Comparison of ENCODE assay signal across 2 cellular contexts in the genomic region with DNA sequence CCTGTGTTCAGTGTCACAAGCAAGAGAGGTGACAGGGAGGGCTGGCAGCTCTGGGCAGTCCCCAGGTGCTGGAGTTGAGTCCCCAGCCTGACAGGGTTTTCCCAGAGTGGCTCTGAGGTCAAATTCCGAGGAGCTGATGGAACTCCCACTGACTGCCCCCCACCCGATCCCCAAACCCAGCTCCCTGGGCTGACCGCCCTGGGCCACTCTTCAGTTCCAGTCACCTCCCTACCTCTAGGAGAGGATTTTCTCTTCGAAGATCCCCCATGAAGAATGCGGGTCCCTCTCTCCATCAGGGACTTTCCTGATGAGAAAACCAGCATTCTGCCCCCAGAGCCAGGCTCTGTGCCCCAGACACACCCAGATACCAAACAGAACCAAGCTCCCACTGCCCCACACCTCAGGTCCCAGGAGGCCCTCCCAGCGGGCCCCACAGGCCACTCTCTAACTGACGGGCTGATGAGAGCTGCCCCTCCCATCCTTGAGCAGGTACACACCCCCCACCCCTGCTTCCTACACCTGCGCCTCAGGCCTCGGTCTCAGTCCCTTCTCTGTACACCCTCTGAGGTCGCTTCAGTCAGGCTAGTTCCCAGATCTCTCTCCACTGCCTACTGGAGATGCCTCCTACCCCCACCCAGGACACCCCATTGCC.
TF ChIP-seq lines count a peak whose summit lies in the region.

No MANE protein-coding gene starts in this region.

TF ChIP-seq in HepG2, 621 proteins besides CTCF, POLR2A, EP300 and RAD21:
- no peak for TF ChIP-seq ZNF335 (CRISPR knock-in tag; IDR thresholded peaks at IDR 0.05)
- TF ChIP-seq ZNF678 (CRISPR knock-in tag; IDR thresholded peaks at IDR 0.05), result no peak

TF ChIP-seq in SK-N-SH treated with all-trans-retinoic acid at 6 μM for 48 hours, 23 proteins besides CTCF, POLR2A, EP300 and RAD21:
- TF ChIP-seq, protein P1, sequence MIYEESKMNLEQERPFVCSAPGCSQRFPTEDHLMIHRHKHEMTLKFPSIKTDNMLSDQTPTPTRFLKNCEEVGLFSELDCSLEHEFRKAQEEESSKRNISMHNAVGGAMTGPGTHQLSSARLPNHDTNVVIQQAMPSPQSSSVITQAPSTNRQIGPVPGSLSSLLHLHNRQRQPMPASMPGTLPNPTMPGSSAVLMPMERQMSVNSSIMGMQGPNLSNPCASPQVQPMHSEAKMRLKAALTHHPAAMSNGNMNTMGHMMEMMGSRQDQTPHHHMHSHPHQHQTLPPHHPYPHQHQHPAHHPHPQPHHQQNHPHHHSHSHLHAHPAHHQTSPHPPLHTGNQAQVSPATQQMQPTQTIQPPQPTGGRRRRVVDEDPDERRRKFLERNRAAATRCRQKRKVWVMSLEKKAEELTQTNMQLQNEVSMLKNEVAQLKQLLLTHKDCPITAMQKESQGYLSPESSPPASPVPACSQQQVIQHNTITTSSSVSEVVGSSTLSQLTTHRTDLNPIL (CRISPR knock-in tag; IDR thresholded peaks at IDR 0.05; ENCODE audit: low read depth), result no peak
- TF ChIP-seq ZNF8 (CRISPR knock-in tag; IDR thresholded peaks at IDR 0.05) (no peak), BACH2 (CRISPR knock-in tag; IDR thresholded peaks at IDR 0.05; ENCODE audit: borderline replicate concordance) (no peak), ISL1 (CRISPR knock-in tag; IDR thresholded peaks at IDR 0.05) (no peak), ZC3H10 (CRISPR knock-in tag; IDR thresholded peaks at IDR 0.05) (no peak), SNAI2 (CRISPR knock-in tag; IDR thresholded peaks at IDR 0.05) (no peak)
- TF ChIP-seq, protein P2, sequence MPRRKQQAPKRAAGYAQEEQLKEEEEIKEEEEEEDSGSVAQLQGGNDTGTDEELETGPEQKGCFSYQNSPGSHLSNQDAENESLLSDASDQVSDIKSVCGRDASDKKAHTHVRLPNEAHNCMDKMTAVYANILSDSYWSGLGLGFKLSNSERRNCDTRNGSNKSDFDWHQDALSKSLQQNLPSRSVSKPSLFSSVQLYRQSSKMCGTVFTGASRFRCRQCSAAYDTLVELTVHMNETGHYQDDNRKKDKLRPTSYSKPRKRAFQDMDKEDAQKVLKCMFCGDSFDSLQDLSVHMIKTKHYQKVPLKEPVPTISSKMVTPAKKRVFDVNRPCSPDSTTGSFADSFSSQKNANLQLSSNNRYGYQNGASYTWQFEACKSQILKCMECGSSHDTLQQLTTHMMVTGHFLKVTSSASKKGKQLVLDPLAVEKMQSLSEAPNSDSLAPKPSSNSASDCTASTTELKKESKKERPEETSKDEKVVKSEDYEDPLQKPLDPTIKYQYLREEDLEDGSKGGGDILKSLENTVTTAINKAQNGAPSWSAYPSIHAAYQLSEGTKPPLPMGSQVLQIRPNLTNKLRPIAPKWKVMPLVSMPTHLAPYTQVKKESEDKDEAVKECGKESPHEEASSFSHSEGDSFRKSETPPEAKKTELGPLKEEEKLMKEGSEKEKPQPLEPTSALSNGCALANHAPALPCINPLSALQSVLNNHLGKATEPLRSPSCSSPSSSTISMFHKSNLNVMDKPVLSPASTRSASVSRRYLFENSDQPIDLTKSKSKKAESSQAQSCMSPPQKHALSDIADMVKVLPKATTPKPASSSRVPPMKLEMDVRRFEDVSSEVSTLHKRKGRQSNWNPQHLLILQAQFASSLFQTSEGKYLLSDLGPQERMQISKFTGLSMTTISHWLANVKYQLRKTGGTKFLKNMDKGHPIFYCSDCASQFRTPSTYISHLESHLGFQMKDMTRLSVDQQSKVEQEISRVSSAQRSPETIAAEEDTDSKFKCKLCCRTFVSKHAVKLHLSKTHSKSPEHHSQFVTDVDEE (CRISPR knock-in tag; IDR thresholded peaks at IDR 0.05), result no peak
